In genomic region chr16:14981234-14981633, GRCh38 we compare ENCODE assay signal across 7 cellular contexts. TPM values are rescaled to one million over a fixed set of nuclear protein-coding genes. Genes with fewer than 3 reads are reported as not detected.
A peak's percentile ranks its signal among the peaks of the same experiment; 100 is the strongest.
DNase-seq lines count a peak whose midpoint lies in the region; ATAC-seq, FAIRE-seq and TF ChIP-seq lines count a peak whose summit lies in the region.
"Not testable (repeated sequence)": the region's sequence is repeated elsewhere in the genome, so short reads cannot be mapped to it uniquely, and the experiment has no call there.

No MANE protein-coding gene starts in this region.

- H3K4me1 ChIP-seq in Caco-2 (peaks cover 36% of the 10 kb centered on the region), body of pancreas (peaks cover 68% of the 10 kb centered on the region), kidney (ENCODE audit: control insufficient read depth in 1 of 2, insufficient read depth in 1 of 2, low read depth in 1 of 2, low read length in 2 of 2) (peaks cover 0 to 13% of the 10 kb centered on the region in 2 donors)

- H3K4me1 Mint-ChIP-seq in Caco-2 (ENCODE audit: low read depth, unreplicated experiment) (peaks cover 24% of the 10 kb centered on the region), mesothelial cell of epicardium (peaks cover 35% of the 10 kb centered on the region), progenitor cell of endocrine pancreas (ENCODE audit: low read depth) (peaks cover 56% of the 10 kb centered on the region)

- H3K9me3 Mint-ChIP-seq in Caco-2 (ENCODE audit: unreplicated experiment); mesothelial cell of epicardium; progenitor cell of endocrine pancreas (ENCODE audit: low read depth): not testable (repeated sequence)

- not testable (repeated sequence) for FAIRE-seq in kidney (lab: Jason Lieb, UNC)

- not testable (repeated sequence) for TF ChIP-seq POLR2A in body of pancreas (IDR thresholded peaks at IDR 0.05)

- not testable (repeated sequence) for H3K36me3 ChIP-seq in Caco-2 (ENCODE audit: control insufficient read depth, insufficient read depth, low read length); body of pancreas (replicated peaks in 1 of 2; ENCODE audit: insufficient read depth in 1 of 2, low read depth in 2 of 2); kidney (ENCODE audit: control insufficient read depth in 1 of 2, insufficient read depth in 2 of 2, low read length in 2 of 2)

- H3K27ac ChIP-seq in body of pancreas: peak overlapping the region in 3 of 4 donors; percentile 32 to 75 (median 66)
- not testable (repeated sequence) for H3K27ac ChIP-seq in kidney (ENCODE audit: low read depth in 2 of 2, low read length in 2 of 2)

- H3K27ac Mint-ChIP-seq in Caco-2 (ENCODE audit: unreplicated experiment) (peak overlapping the region; percentile 69), mesothelial cell of epicardium (peak overlapping the region; percentile 40), progenitor cell of endocrine pancreas (peak overlapping the region; percentile 87)

- CTCF ChIA-PET in Caco-2 (lab: Charles Lee): not testable (repeated sequence)

- not testable (repeated sequence) for H3K4me3 ChIP-seq in Caco-2 (ENCODE audit: low read depth, low read length); body of pancreas
- peak overlapping the region; percentile 26 to 52 for H3K4me3 ChIP-seq in kidney (ENCODE audit: low read length in 2 of 2)

- TF ChIP-seq CTCF in Caco-2 (IDR thresholded peaks at IDR 0.05; ENCODE audit: insufficient read depth in 1 of 2, low read depth in 1 of 2, low read length in 1 of 2, severe bottlenecking in 1 of 2, unreplicated experiment in 1 of 2); body of pancreas (IDR thresholded peaks at IDR 0.05); kidney (IDR thresholded peaks at IDR 0.05; ENCODE audit: borderline replicate concordance, extremely low read depth, insufficient read depth); mesothelial cell of epicardium (IDR thresholded peaks at IDR 0.05; ENCODE audit: unreplicated experiment); progenitor cell of endocrine pancreas (IDR thresholded peaks at IDR 0.05; ENCODE audit: unreplicated experiment): not testable (repeated sequence)

- BruUV-seq in Caco-2 (replicated peaks; lab: Mats Ljungman, UMichigan): not testable (repeated sequence)

- H3K9me3 ChIP-seq in Caco-2; body of pancreas; kidney (ENCODE audit: control insufficient read depth in 1 of 2, low read length in 2 of 2): not testable (repeated sequence)

- POLR2A ChIA-PET in Caco-2 (lab: Charles Lee): not testable (repeated sequence)

- ATAC-seq in body of pancreas: not testable (repeated sequence)

- peaks cover 19% of the 10 kb centered on the region for H3K36me3 Mint-ChIP-seq in Caco-2 (ENCODE audit: insufficient read depth, unreplicated experiment)
- H3K36me3 Mint-ChIP-seq in mesothelial cell of epicardium: peaks cover 13% of the 10 kb centered on the region
- peaks cover 11% of the 10 kb centered on the region for H3K36me3 Mint-ChIP-seq in progenitor cell of endocrine pancreas (ENCODE audit: insufficient read depth)

- peak overlapping the region in 1 of 2 donors; percentile 41 for H3K9ac ChIP-seq in kidney (ENCODE audit: low read length in 2 of 2)

- WGBS in body of pancreas, 2 donors: 22 to 29% methylated on average over 3 of the region's 3 CpGs

- H3K27me3 ChIP-seq in Caco-2 (replicated peaks; ENCODE audit: control insufficient read depth, insufficient read depth, low read length); body of pancreas: not testable (repeated sequence)

- intact Hi-C loops in Caco-2 (cut with micrococcal nuclease; ENCODE audit: unreplicated experiment); body of pancreas (cut with DNase I); kidney (cut with DNase I): not testable (repeated sequence)

- H3K27me3 Mint-ChIP-seq in Caco-2 (ENCODE audit: insufficient read depth, unreplicated experiment); mesothelial cell of epicardium (ENCODE audit: low read depth); progenitor cell of endocrine pancreas: not testable (repeated sequence)

- DNase-seq in Caco-2; body of pancreas; kidney; mesothelial cell of epicardium (ENCODE audit: low spot score in 2 of 2, unreplicated experiment in 2 of 2); progenitor cell of endocrine pancreas (ENCODE audit: low spot score, unreplicated experiment): not testable (repeated sequence)
- peak in 2 of 3 experiments; percentile 4 to 32 for DNase-seq in NCI-H1417 (lab: John Stamatoyannopoulos, UW)
- DNase-seq in NCI-H69 (lab: John Stamatoyannopoulos, UW): peak; percentile 40

- H3K4me3 Mint-ChIP-seq in Caco-2 (ENCODE audit: unreplicated experiment); mesothelial cell of epicardium: not testable (repeated sequence)
- H3K4me3 Mint-ChIP-seq in progenitor cell of endocrine pancreas (ENCODE audit: low read depth): peak overlapping the region; percentile 48

RNA-seq across cellular contexts. Expression of gene PDXDC1, which starts 6.4 kb away (rescaled TPM):
- 139 and 149 TPM in 2 replicates for total RNA-seq in Caco-2 (2022)
- 10 to 100 TPM; 63.3 to 66.2 TPM for total RNA-seq in body of pancreas
- 113 TPM for total RNA-seq in kidney
- 56.5 TPM for polyA plus RNA-seq in kidney (ENCODE audit: insufficient read depth, low read depth, low replicate concordance)
- total RNA-seq in mesothelial cell of epicardium: 108 to 115 TPM (median 111 TPM) in 3 replicates
- 124 and 131 TPM in 2 replicates for total RNA-seq in progenitor cell of endocrine pancreas

RNA-seq across cellular contexts. Expression of gene NPIPA1, which starts 44.0 kb away (rescaled TPM):
- total RNA-seq in Caco-2 (2022) (91.0 and 93.1 TPM in 2 replicates), body of pancreas (10 to 100 TPM; 38.1 to 46.8 TPM), kidney (79.3 TPM), mesothelial cell of epicardium (261 to 262 TPM (median 262 TPM) in 3 replicates), progenitor cell of endocrine pancreas (208 and 215 TPM in 2 replicates)
- 26.7 TPM for polyA plus RNA-seq in kidney (ENCODE audit: insufficient read depth, low read depth, low replicate concordance)
